Comparison of ENCODE assay signal across 10 cellular contexts in genomic region chr17:63837962-63838585, GRCh38. TPM values are rescaled to one million over a fixed set of nuclear protein-coding genes. Genes with fewer than 3 reads are reported as not detected.
A peak's percentile ranks its signal among the peaks of the same experiment; 100 is the strongest.
DNase-seq lines count a peak whose midpoint lies in the region; ATAC-seq and TF ChIP-seq lines count a peak whose summit lies in the region.
"Had no signal": no experiment of that assay in that cellular context is flagged by ENCODE, and none has a peak within 500 bp of the region (broad histone marks: within the 10 kb centered on the region; RNA-seq: fewer than 3 reads in every experiment).

No MANE protein-coding gene starts in this region.

- ATAC-seq in HG03342 (IDR thresholded peaks at IDR 0.05; ENCODE audit: unreplicated experiment) (no peak), GM21515 (IDR thresholded peaks at IDR 0.05; ENCODE audit: unreplicated experiment) (no peak)

- peak overlapping the region; percentile 46 for H3K27ac Mint-ChIP-seq in activated naive CD4-positive, alpha-beta T cell treated with anti-CD3 and anti-CD28 coated beads, Interleukin-2, amount 50 U/mL, for 24 hours
- peak overlapping the region; percentile 80 for H3K27ac Mint-ChIP-seq in type B pancreatic cell

- H3K27ac ChIP-seq in caudate nucleus (ENCODE audit: low read depth, low read length) (peak overlapping the region; percentile 97), mucosa of rectum (ENCODE audit: low read depth in 2 of 2, low read length in 2 of 2) (peak overlapping the region; percentile 54 to 76)

- H3K9me3 ChIP-seq in mucosa of rectum (ENCODE audit: control insufficient read depth in 2 of 2, low read length in 2 of 2) = no peaks in the 10 kb centered on the region

- peaks cover 33 to 38% of the 10 kb centered on the region in 2 donors for H3K36me3 ChIP-seq in mucosa of rectum (ENCODE audit: control insufficient read depth in 2 of 2, insufficient read depth in 2 of 2, low read length in 2 of 2)

- H3K9me3 Mint-ChIP-seq in activated naive CD4-positive, alpha-beta T cell treated with anti-CD3 and anti-CD28 coated beads, Interleukin-2, amount 50 U/mL, for 24 hours = no peaks in the 10 kb centered on the region
- H3K9me3 Mint-ChIP-seq in type B pancreatic cell = no peaks in the 10 kb centered on the region

- no peak for TF ChIP-seq CTCF in type B pancreatic cell (conservative IDR thresholded peaks at IDR 0.05)

- no peaks in the 10 kb centered on the region for H3K27me3 ChIP-seq in mucosa of rectum (ENCODE audit: control insufficient read depth in 2 of 2, insufficient read depth in 2 of 2, low read length in 2 of 2)

- peak overlapping the region; percentile 6 to 24 for H3K9ac ChIP-seq in mucosa of rectum (ENCODE audit: low read depth in 1 of 2, low read length in 2 of 2)

- peak overlapping the region; percentile 23 for H3K4me3 Mint-ChIP-seq in activated naive CD4-positive, alpha-beta T cell treated with anti-CD3 and anti-CD28 coated beads, Interleukin-2, amount 50 U/mL, for 24 hours
- H3K4me3 Mint-ChIP-seq in type B pancreatic cell = peak overlapping the region; percentile 22

- no peak overlapping the region for H3K4me3 ChIP-seq in mucosa of rectum (ENCODE audit: low read length in 2 of 2)

- no peak for DNase-seq in activated naive CD4-positive, alpha-beta T cell (lab: John Stamatoyannopoulos, UW)
- peak in 1 of 61 donors; percentile 63 for DNase-seq in caudate nucleus (lab: John Stamatoyannopoulos, UW)
- no peak for DNase-seq in type B pancreatic cell (ENCODE audit: extremely low spot score, unreplicated experiment)
- no peak for DNase-seq in NCI-H446 (lab: John Stamatoyannopoulos, UW)

- H3K4me1 ChIP-seq in mucosa of rectum (ENCODE audit: control insufficient read depth in 2 of 2, insufficient read depth in 2 of 2, low read length in 2 of 2) = peaks cover 28 to 35% of the 10 kb centered on the region in 2 donors

- peaks cover 3% of the 10 kb centered on the region for H3K36me3 Mint-ChIP-seq in activated naive CD4-positive, alpha-beta T cell treated with anti-CD3 and anti-CD28 coated beads, Interleukin-2, amount 50 U/mL, for 24 hours
- peaks cover 12% of the 10 kb centered on the region for H3K36me3 Mint-ChIP-seq in type B pancreatic cell

- H3K4me1 Mint-ChIP-seq in activated naive CD4-positive, alpha-beta T cell treated with anti-CD3 and anti-CD28 coated beads, Interleukin-2, amount 50 U/mL, for 24 hours = peaks cover 56% of the 10 kb centered on the region
- H3K4me1 Mint-ChIP-seq in type B pancreatic cell (ENCODE audit: unreplicated experiment) = peaks cover 28% of the 10 kb centered on the region

- H3K27me3 Mint-ChIP-seq in activated naive CD4-positive, alpha-beta T cell treated with anti-CD3 and anti-CD28 coated beads, Interleukin-2, amount 50 U/mL, for 24 hours = no peaks in the 10 kb centered on the region
- H3K27me3 Mint-ChIP-seq in type B pancreatic cell = no peaks in the 10 kb centered on the region

RNA-seq across cellular contexts. Expression of gene SMARCD2, which starts 4.4 kb away (rescaled TPM):
- total RNA-seq in type B pancreatic cell (ENCODE audit: low replicate concordance) = 64.8 and 67.3 TPM in 2 replicates

RNA-seq across cellular contexts. Expression of gene FTSJ3, which starts 10.6 kb away (rescaled TPM):
- 39.4 and 45.2 TPM in 2 replicates for total RNA-seq in type B pancreatic cell (ENCODE audit: low replicate concordance)

RNA-seq across cellular contexts. Expression of gene PSMC5, which starts 10.8 kb away (rescaled TPM):
- 112 and 113 TPM in 2 replicates for total RNA-seq in type B pancreatic cell (ENCODE audit: low replicate concordance)

RNA-seq across cellular contexts. Expression of gene CSH2, which starts 35.4 kb away (rescaled TPM):
- total RNA-seq in type B pancreatic cell (ENCODE audit: low replicate concordance) = not detected in 2 replicates
- total RNA-seq: activated CD8-positive, alpha-beta memory T cell treated with anti-CD3 and anti-CD28 coated beads for 36 hours; lung microvascular endothelial cell had no signal

RNA-seq across cellular contexts. Expression of gene GH2, which starts 43.7 kb away (rescaled TPM):
- total RNA-seq in type B pancreatic cell (ENCODE audit: low replicate concordance) = not detected in 2 replicates
- total RNA-seq: activated CD8-positive, alpha-beta memory T cell treated with anti-CD3 and anti-CD28 coated beads for 36 hours; lung microvascular endothelial cell had no signal
